ENCODE assay signal across 10 cellular contexts in the genomic region with DNA sequence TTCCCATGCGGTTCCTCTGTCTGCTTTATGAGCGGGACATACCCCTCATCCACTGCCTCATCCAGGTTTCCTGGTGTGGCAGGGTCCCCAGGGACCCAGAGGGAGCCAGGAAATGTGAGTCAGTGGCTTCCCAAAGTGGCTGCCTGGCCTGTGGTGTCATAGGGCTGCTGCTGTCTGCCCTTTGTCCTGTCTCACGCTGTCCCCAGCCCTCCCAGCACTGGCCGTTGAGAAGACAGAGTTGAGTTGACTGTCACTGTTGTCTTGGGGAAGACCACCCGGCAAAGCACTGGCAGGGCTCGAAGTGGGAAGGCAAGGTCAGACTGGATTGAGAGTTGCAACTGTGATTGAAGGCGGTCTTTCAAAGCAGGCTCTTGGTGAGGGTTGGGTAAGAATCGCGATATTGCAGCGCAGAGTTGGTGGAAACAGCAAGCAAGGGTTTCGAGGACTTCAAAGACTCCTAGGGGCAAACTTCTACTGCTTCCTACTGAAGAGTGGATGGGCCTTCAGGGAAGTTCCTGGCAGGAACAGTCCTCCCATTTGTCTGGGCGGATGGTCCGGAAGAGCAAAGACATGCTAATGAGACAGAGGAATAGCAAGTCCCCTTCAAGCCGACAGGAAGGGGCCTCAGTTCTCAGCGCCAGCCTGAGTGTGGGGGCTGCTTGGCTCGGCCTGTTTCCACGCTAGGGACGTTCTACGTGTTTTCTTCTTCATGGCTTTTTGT. TPM values are rescaled to one million over a fixed set of nuclear protein-coding genes. Genes with fewer than 3 reads are reported as not detected.
DNase-seq lines count a peak whose midpoint lies in the region; ATAC-seq and TF ChIP-seq lines count a peak whose summit lies in the region.
"Had no signal": no experiment of that assay in that cellular context is flagged by ENCODE, and none has a peak within 500 bp of the region (broad histone marks: within the 10 kb centered on the region; RNA-seq: fewer than 3 reads in every experiment).

No MANE protein-coding gene starts in this region.

- DNase-seq in GM03348 (ENCODE audit: low spot score), result peak; percentile 45
- peak; percentile 70 for DNase-seq in right atrium auricular region (ENCODE audit: low spot score)
- no peak for DNase-seq in sciatic nerve (ENCODE audit: low spot score)
- no peak for DNase-seq in activated CD8-positive, alpha-beta T cell treated with anti-CD3 and anti-CD28 coated beads for 36 hours
- no peak for DNase-seq in mucosa of gallbladder (ENCODE audit: low spot score)
- DNase-seq in activated CD4-positive, alpha-beta T cell treated with anti-CD3 and anti-CD28 coated beads for 1 hour, result no peak
- no peak for DNase-seq in amniotic stem cell (lab: John Stamatoyannopoulos, UW)
- DNase-seq: effector memory CD4-positive, alpha-beta T cell; MV-4-11 had no signal

- H3K4me3 Mint-ChIP-seq in activated CD8-positive, alpha-beta T cell treated with anti-CD3 and anti-CD28 coated beads for 36 hours, result no peak overlapping the region

- no peaks in the 10 kb centered on the region for H3K27me3 ChIP-seq in right atrium auricular region

- intact Hi-C loops in sciatic nerve (cut with DNase I), result no loop called here
- intact Hi-C loops in activated CD8-positive, alpha-beta T cell treated with anti-CD3 and anti-CD28 coated beads for 36 hours (cut with micrococcal nuclease), result no loop called here

- no peaks in the 10 kb centered on the region for H3K9me3 ChIP-seq in right atrium auricular region

- POLR2A ChIA-PET in activated CD8-positive, alpha-beta T cell treated with anti-CD3 and anti-CD28 coated beads for 36 hours (lab: Charles Lee), result no interaction called here

- H3K9me3 Mint-ChIP-seq in activated CD8-positive, alpha-beta T cell treated with anti-CD3 and anti-CD28 coated beads for 36 hours, result no peaks in the 10 kb centered on the region

- H3K27ac ChIP-seq in VCaP (peak overlapping the region; percentile 65), right atrium auricular region (peak overlapping the region; percentile 30 to 58)

- TF ChIP-seq CTCF in VCaP (conservative IDR thresholded peaks at IDR 0.05), result no peak
- TF ChIP-seq CTCF in right atrium auricular region (IDR thresholded peaks at IDR 0.05), result no peak
- TF ChIP-seq CTCF in activated CD8-positive, alpha-beta T cell treated with anti-CD3 and anti-CD28 coated beads for 36 hours (IDR thresholded peaks at IDR 0.05), result no peak

- H3K27me3 Mint-ChIP-seq in activated CD8-positive, alpha-beta T cell treated with anti-CD3 and anti-CD28 coated beads for 36 hours, result peaks cover 13% of the 10 kb centered on the region

- CTCF ChIA-PET in activated CD8-positive, alpha-beta T cell treated with anti-CD3 and anti-CD28 coated beads for 36 hours (lab: Charles Lee), result no interaction called here

- no peaks in the 10 kb centered on the region for H3K36me3 ChIP-seq in right atrium auricular region

- H3K4me1 ChIP-seq in right atrium auricular region, result peaks cover 0 to 25% of the 10 kb centered on the region in 2 donors

- no peak overlapping the region for H3K27ac Mint-ChIP-seq in activated CD8-positive, alpha-beta T cell treated with anti-CD3 and anti-CD28 coated beads for 36 hours

- H3K4me3 ChIP-seq in right atrium auricular region, result no peak overlapping the region

- no peaks in the 10 kb centered on the region for H3K36me3 Mint-ChIP-seq in activated CD8-positive, alpha-beta T cell treated with anti-CD3 and anti-CD28 coated beads for 36 hours (ENCODE audit: low read depth)

- peak; percentile 41 for ATAC-seq in sciatic nerve
- no peak for ATAC-seq in activated CD8-positive, alpha-beta T cell treated with anti-CD3 and anti-CD28 coated beads for 36 hours

- no peaks in the 10 kb centered on the region for H3K4me1 Mint-ChIP-seq in activated CD8-positive, alpha-beta T cell treated with anti-CD3 and anti-CD28 coated beads for 36 hours (ENCODE audit: low read depth)

RNA-seq across cellular contexts. Expression of gene RAB31, which starts 33.9 kb away (rescaled TPM):
- 10 to 100 TPM in 1 of 2 donors, 1 to 10 TPM in 1; 9.9 to 29.2 TPM for total RNA-seq in right atrium auricular region
- total RNA-seq in sciatic nerve, result 53.4 TPM
- total RNA-seq in activated CD8-positive, alpha-beta T cell treated with anti-CD3 and anti-CD28 coated beads for 36 hours, result under 1 TPM; 0.45 to 0.76 TPM
- 30.3 TPM for total RNA-seq in mucosa of gallbladder

Comparison
In these comparisons a context has a peak if more than half of its experiments do, and no peak if none do; other contexts are left out.
1. DNase-seq: peak in GM03348 (single experiment) and right atrium auricular region (single experiment); none in sciatic nerve (single experiment), activated CD8-positive, alpha-beta T cell treated with anti-CD3 and anti-CD28 coated beads for 36 hours (single experiment), mucosa of gallbladder (single experiment), activated CD4-positive, alpha-beta T cell treated with anti-CD3 and anti-CD28 coated beads for 1 hour (single experiment) and amniotic stem cell (single experiment).
2. RNA of gene RAB31, which starts 33.9 kb away (total RNA-seq): 53.4 TPM in sciatic nerve (single experiment), 30.3 TPM in mucosa of gallbladder (single experiment) and 9.9 to 29.2 TPM in right atrium auricular region; 0.45 to 0.76 TPM in activated CD8-positive, alpha-beta T cell treated with anti-CD3 and anti-CD28 coated beads for 36 hours; every median in the first group is over 4 times any median in the second.